In the genomic region with DNA sequence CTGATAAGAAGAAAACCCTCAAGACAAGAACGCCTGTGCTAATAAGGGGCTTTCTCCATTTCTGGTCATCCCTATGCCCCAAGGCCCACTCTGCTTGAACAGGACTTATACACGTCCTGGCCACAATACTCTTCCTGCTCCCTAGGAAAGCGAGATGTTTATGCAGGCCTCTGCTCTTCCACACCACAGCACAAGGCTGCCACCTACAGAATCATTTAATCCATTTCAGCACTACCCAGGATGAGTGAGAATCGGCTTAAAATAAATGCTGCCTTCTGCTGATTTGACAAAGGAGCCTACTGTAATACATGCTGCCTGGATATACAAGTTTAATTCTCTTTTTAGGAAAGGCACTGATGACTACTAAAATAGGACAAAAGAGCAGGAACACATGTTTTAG, we compare ENCODE assay signal across 9 cellular contexts. TPM values are rescaled to one million over a fixed set of nuclear protein-coding genes. Genes with fewer than 3 reads are reported as not detected.
DNase-seq lines count a peak whose midpoint lies in the region; ATAC-seq, FAIRE-seq and TF ChIP-seq lines count a peak whose summit lies in the region.
"Had no signal": no experiment of that assay in that cellular context is flagged by ENCODE, and none has a peak within 500 bp of the region (broad histone marks: within the 10 kb centered on the region; RNA-seq: fewer than 3 reads in every experiment).

No MANE protein-coding gene starts in this region.

- intact Hi-C loops in pancreas (cut with DNase I), result no loop called here

- no peak overlapping the region for H3K27ac ChIP-seq in pancreas
- H3K27ac ChIP-seq: epithelial cell of prostate had no signal

- no peaks in the 10 kb centered on the region for H3K27me3 ChIP-seq in pancreas

- H3K4me3 ChIP-seq in fibroblast of pulmonary artery (replicated peaks; ENCODE audit: low read depth, low read length) (no peak overlapping the region), pancreas (no peak overlapping the region)

- H3K9me3 ChIP-seq in pancreas, result no peaks in the 10 kb centered on the region

- H3K4me1 Mint-ChIP-seq in naive thymus-derived CD8-positive, alpha-beta T cell, result no peaks in the 10 kb centered on the region

- 54 to 72% methylated on average over 4 of the region's 4 CpGs for WGBS in pancreas, 2 donors

- H3K36me3 Mint-ChIP-seq in naive thymus-derived CD8-positive, alpha-beta T cell, result peaks cover 0 to 3% (median 0%) of the 10 kb centered on the region in 3 donors

- POLR2A ChIA-PET in naive thymus-derived CD8-positive, alpha-beta T cell (lab: Charles Lee), result no interaction called here

- TF ChIP-seq CTCF in fibroblast of pulmonary artery (IDR thresholded peaks at IDR 0.05; ENCODE audit: low read length, missing control alignments) (peak; percentile 61), pancreas (IDR thresholded peaks at IDR 0.05) (no peak)

- H3K27ac Mint-ChIP-seq in naive thymus-derived CD8-positive, alpha-beta T cell, result no peak overlapping the region

- no peaks in the 10 kb centered on the region for H3K4me1 ChIP-seq in pancreas

- H3K4me3 Mint-ChIP-seq in naive thymus-derived CD8-positive, alpha-beta T cell, result no peak overlapping the region

- ATAC-seq in HG03432 (IDR thresholded peaks at IDR 0.05; ENCODE audit: unreplicated experiment), result peak; percentile 59
- ATAC-seq in pancreas, result peak in 3 of 4 donors; percentile 53 to 56 (median 53)
- no peak for ATAC-seq in naive thymus-derived CD8-positive, alpha-beta T cell

- FAIRE-seq in RCC 7860 (lab: Jason Lieb, UNC), result peak; percentile 54
- no peak for FAIRE-seq in pancreas (lab: Jason Lieb, UNC)

- H3K27me3 Mint-ChIP-seq in naive thymus-derived CD8-positive, alpha-beta T cell, result peaks cover 0 to 3% (median 0%) of the 10 kb centered on the region in 5 donors

- no peaks in the 10 kb centered on the region for H3K9me3 Mint-ChIP-seq in naive thymus-derived CD8-positive, alpha-beta T cell

- H3K36me3 ChIP-seq in pancreas, result no peaks in the 10 kb centered on the region

- DNase-seq in COLO829 (ENCODE audit: low spot score) (peak; percentile 28), RCC 7860 (ENCODE audit: low spot score) (peak; percentile 66), fibroblast of pulmonary artery (ENCODE audit: low read depth) (peak; percentile 80), pancreas (no peak), NCI-H187 (lab: John Stamatoyannopoulos, UW) (no peak)
- DNase-seq in naive thymus-derived CD8-positive, alpha-beta T cell, result no peak
- DNase-seq in activated effector memory CD4-positive, alpha-beta T cell treated with anti-CD3 and anti-CD28 coated beads, Interleukin-2, amount 50 U/mL, for 16 hours, result no peak

RNA-seq across cellular contexts. Expression of a gene that starts 29.4 kb away (rescaled TPM):
- total RNA-seq in pancreas, result 1 to 10 TPM in 5 of 6 donors, under 1 TPM in 1; 0.79 to 7.3 (median 2.4) TPM
- polyA plus RNA-seq in pancreas, result under 1 TPM; 0.34 to 0.38 TPM
- under 1 TPM; 0.44 to 0.55 TPM for total RNA-seq in naive thymus-derived CD8-positive, alpha-beta T cell
- under 1 TPM in 1 of 3 donors, not detected in 2; 0.05 TPM for polyA plus RNA-seq in naive thymus-derived CD8-positive, alpha-beta T cell

Comparison
In these comparisons a context has a peak if more than half of its experiments do, and no peak if none do; other contexts are left out.
1. DNase-seq: peak in COLO829 (single experiment), RCC 7860 (single experiment) and fibroblast of pulmonary artery (single experiment); none in pancreas (0 of 6), naive thymus-derived CD8-positive, alpha-beta T cell (0 of 10), NCI-H187 (0 of 2) and activated effector memory CD4-positive, alpha-beta T cell treated with anti-CD3 and anti-CD28 coated beads, Interleukin-2, amount 50 U/mL, for 16 hours (single experiment).
2. ATAC-seq: peak in HG03432 (single experiment) and pancreas (3 of 4); none in naive thymus-derived CD8-positive, alpha-beta T cell (0 of 2).